In genomic region chr12:113211160-113211559, GRCh38 we compare ENCODE assay signal across 1 cellular context.
TF ChIP-seq lines count a peak whose summit lies in the region.

No MANE protein-coding gene starts in this region.

TF ChIP-seq in GM12878, 131 proteins besides CTCF, POLR2A, EP300 and RAD21 (continued from another document):
- TF ChIP-seq, protein P1, sequence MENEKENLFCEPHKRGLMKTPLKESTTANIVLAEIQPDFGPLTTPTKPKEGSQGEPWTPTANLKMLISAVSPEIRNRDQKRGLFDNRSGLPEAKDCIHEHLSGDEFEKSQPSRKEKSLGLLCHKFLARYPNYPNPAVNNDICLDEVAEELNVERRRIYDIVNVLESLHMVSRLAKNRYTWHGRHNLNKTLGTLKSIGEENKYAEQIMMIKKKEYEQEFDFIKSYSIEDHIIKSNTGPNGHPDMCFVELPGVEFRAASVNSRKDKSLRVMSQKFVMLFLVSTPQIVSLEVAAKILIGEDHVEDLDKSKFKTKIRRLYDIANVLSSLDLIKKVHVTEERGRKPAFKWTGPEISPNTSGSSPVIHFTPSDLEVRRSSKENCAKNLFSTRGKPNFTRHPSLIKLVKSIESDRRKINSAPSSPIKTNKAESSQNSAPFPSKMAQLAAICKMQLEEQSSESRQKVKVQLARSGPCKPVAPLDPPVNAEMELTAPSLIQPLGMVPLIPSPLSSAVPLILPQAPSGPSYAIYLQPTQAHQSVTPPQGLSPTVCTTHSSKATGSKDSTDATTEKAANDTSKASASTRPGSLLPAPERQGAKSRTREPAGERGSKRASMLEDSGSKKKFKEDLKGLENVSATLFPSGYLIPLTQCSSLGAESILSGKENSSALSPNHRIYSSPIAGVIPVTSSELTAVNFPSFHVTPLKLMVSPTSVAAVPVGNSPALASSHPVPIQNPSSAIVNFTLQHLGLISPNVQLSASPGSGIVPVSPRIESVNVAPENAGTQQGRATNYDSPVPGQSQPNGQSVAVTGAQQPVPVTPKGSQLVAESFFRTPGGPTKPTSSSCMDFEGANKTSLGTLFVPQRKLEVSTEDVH (IDR thresholded peaks at IDR 0.05; ENCODE audit: low read depth, partially characterized antibody) = no peak
- TF ChIP-seq RB1 (IDR thresholded peaks at IDR 0.05; ENCODE audit: borderline replicate concordance) = no peak
- no peak for TF ChIP-seq JUND (IDR thresholded peaks at IDR 0.05; ENCODE audit: low read depth, low read length)
- no peak for TF ChIP-seq CEBPZ (IDR thresholded peaks at IDR 0.05; ENCODE audit: low read depth, low read length)
- no peak for TF ChIP-seq LARP7 (IDR thresholded peaks at IDR 0.05)
- 0 out of 2 replicates have a peak, but pooled peaks have one; percentile 21 for TF ChIP-seq ZNF217 (IDR thresholded peaks at IDR 0.05)
- TF ChIP-seq GABPA (IDR thresholded peaks at IDR 0.05; ENCODE audit: low read depth) = no peak
- no peak for TF ChIP-seq CREM (IDR thresholded peaks at IDR 0.05; ENCODE audit: low read depth)
- TF ChIP-seq BMI1 (IDR thresholded peaks at IDR 0.05; ENCODE audit: borderline replicate concordance) = no peak
- TF ChIP-seq, protein P2, sequence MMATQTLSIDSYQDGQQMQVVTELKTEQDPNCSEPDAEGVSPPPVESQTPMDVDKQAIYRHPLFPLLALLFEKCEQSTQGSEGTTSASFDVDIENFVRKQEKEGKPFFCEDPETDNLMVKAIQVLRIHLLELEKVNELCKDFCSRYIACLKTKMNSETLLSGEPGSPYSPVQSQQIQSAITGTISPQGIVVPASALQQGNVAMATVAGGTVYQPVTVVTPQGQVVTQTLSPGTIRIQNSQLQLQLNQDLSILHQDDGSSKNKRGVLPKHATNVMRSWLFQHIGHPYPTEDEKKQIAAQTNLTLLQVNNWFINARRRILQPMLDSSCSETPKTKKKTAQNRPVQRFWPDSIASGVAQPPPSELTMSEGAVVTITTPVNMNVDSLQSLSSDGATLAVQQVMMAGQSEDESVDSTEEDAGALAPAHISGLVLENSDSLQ (IDR thresholded peaks at IDR 0.05) = no peak
- no peak for TF ChIP-seq ZNF274 (IDR thresholded peaks at IDR 0.05; ENCODE audit: insufficient read depth, insufficient read length)
- TF ChIP-seq RELA (IDR thresholded peaks at IDR 0.05; ENCODE audit: borderline replicate concordance, partially characterized antibody) = no peak
- no peak for TF ChIP-seq CHD4 (IDR thresholded peaks at IDR 0.05)
- no peak for TF ChIP-seq ZNF592 (IDR thresholded peaks at IDR 0.05)
- TF ChIP-seq NR2C2 (IDR thresholded peaks at IDR 0.05; ENCODE audit: borderline replicate concordance, control insufficient read depth, insufficient read length, low read depth) = no peak
- TF ChIP-seq, protein P3, sequence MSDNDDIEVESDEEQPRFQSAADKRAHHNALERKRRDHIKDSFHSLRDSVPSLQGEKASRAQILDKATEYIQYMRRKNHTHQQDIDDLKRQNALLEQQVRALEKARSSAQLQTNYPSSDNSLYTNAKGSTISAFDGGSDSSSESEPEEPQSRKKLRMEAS (IDR thresholded peaks at IDR 0.05; ENCODE audit: low read depth, low read length) = no peak
- TF ChIP-seq BACH1 (IDR thresholded peaks at IDR 0.05; ENCODE audit: borderline replicate concordance) = no peak
- TF ChIP-seq BRCA1 (IDR thresholded peaks at IDR 0.05; ENCODE audit: low read depth, low read length) = no peak
- no peak for TF ChIP-seq IRF5 (IDR thresholded peaks at IDR 0.05; ENCODE audit: borderline replicate concordance)
- no peak for TF ChIP-seq SP1 (IDR thresholded peaks at IDR 0.05; ENCODE audit: low read depth, low read length)
- TF ChIP-seq MYB (IDR thresholded peaks at IDR 0.05; ENCODE audit: borderline replicate concordance, low read depth, low read length) = no peak
